ENCODE assay signal across 14 cellular contexts in the genomic region with DNA sequence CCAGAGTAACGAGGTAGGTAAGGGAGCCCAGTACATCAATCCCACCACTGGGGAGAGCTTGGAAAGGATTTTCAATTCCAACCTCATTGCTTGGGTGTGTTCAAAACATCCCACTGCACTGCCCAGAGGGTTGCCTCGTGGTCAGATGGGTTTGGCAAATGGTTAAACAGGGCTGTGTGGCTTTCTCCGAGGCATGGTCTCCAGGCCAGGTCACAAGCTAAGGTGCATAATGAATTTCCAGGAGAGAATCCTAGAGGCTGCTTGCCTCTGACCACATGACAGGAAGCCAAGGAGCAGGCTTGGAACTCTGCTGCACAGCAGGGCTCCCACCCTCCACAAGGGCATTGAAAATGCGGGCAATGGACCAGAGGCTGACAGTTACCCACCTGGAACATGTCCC. TPM values are rescaled to one million over a fixed set of nuclear protein-coding genes. Genes with fewer than 3 reads are reported as not detected.
DNase-seq lines count a peak whose midpoint lies in the region; ATAC-seq and TF ChIP-seq lines count a peak whose summit lies in the region.
"Had no signal": no experiment of that assay in that cellular context is flagged by ENCODE, and none has a peak within 500 bp of the region (broad histone marks: within the 10 kb centered on the region; RNA-seq: fewer than 3 reads in every experiment).

No MANE protein-coding gene starts in this region.

- no peaks in the 10 kb centered on the region for H3K27me3 Mint-ChIP-seq in WTC11 (ENCODE audit: low read depth)
- H3K27me3 Mint-ChIP-seq: CD8-positive, alpha-beta memory T cell had no signal

- ATAC-seq in WTC11 (peak; percentile 44), GM21423 (IDR thresholded peaks at IDR 0.05; ENCODE audit: unreplicated experiment) (no peak)
- ATAC-seq: A549 had no signal

- DNase-seq in M059J (ENCODE audit: low read depth) (peak; percentile 52), WTC11 (ENCODE audit: low spot score) (no peak), kidney tubule cell (ENCODE audit: low spot score) (peak; percentile 60), renal cortical epithelial cell (ENCODE audit: low read depth) (peak; percentile 55), NCI-H1694 (lab: John Stamatoyannopoulos, UW) (no peak), NCI-H510A (lab: John Stamatoyannopoulos, UW) (no peak), occipital lobe (lab: John Stamatoyannopoulos, UW) (no peak)
- DNase-seq: AML-193; Caco-2; CD8-positive, alpha-beta memory T cell; DND-41; GDM1 had no signal

- no peak overlapping the region for H3K27ac Mint-ChIP-seq in WTC11

- CTCF ChIA-PET in WTC11 (lab: Charles Lee) = no interaction called here

- no peak overlapping the region for H3K4me3 Mint-ChIP-seq in WTC11
- H3K4me3 Mint-ChIP-seq: CD8-positive, alpha-beta memory T cell had no signal

- no peaks in the 10 kb centered on the region for H3K9me3 Mint-ChIP-seq in WTC11
- H3K9me3 Mint-ChIP-seq: CD8-positive, alpha-beta memory T cell had no signal

- H3K4me1 Mint-ChIP-seq in WTC11 = peaks cover 42% of the 10 kb centered on the region

- no peak for TF ChIP-seq CTCF in WTC11 (IDR thresholded peaks at IDR 0.05)

- POLR2A ChIA-PET in WTC11 (lab: Charles Lee) = no interaction called here

- H3K36me3 Mint-ChIP-seq in WTC11 = peaks cover 4% of the 10 kb centered on the region; the same call in 1 of the 2 replicates

TF ChIP-seq in WTC11, 78 proteins besides CTCF, POLR2A, EP300 and RAD21:
- TF ChIP-seq ZNF416 (CRISPR knock-in tag; IDR thresholded peaks at IDR 0.05) = no peak
- TF ChIP-seq, protein P1, sequence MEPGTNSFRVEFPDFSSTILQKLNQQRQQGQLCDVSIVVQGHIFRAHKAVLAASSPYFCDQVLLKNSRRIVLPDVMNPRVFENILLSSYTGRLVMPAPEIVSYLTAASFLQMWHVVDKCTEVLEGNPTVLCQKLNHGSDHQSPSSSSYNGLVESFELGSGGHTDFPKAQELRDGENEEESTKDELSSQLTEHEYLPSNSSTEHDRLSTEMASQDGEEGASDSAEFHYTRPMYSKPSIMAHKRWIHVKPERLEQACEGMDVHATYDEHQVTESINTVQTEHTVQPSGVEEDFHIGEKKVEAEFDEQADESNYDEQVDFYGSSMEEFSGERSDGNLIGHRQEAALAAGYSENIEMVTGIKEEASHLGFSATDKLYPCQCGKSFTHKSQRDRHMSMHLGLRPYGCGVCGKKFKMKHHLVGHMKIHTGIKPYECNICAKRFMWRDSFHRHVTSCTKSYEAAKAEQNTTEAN (CRISPR knock-in tag; IDR thresholded peaks at IDR 0.05) = no peak
- no peak for TF ChIP-seq ETV6 (CRISPR knock-in tag; IDR thresholded peaks at IDR 0.05)
- TF ChIP-seq, protein P2, sequence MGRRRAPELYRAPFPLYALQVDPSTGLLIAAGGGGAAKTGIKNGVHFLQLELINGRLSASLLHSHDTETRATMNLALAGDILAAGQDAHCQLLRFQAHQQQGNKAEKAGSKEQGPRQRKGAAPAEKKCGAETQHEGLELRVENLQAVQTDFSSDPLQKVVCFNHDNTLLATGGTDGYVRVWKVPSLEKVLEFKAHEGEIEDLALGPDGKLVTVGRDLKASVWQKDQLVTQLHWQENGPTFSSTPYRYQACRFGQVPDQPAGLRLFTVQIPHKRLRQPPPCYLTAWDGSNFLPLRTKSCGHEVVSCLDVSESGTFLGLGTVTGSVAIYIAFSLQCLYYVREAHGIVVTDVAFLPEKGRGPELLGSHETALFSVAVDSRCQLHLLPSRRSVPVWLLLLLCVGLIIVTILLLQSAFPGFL (CRISPR knock-in tag; IDR thresholded peaks at IDR 0.05; ENCODE audit: borderline replicate concordance) = no peak
- TF ChIP-seq NR3C1 (CRISPR knock-in tag; conservative IDR thresholded peaks at IDR 0.05; ENCODE audit: low read depth) = no peak
- TF ChIP-seq TP53 (CRISPR knock-in tag; IDR thresholded peaks at IDR 0.05) = no peak
- no peak for TF ChIP-seq FOXK1 (CRISPR knock-in tag; IDR thresholded peaks at IDR 0.05)
- no peak for TF ChIP-seq FOXP1 (CRISPR knock-in tag; IDR thresholded peaks at IDR 0.05; ENCODE audit: borderline replicate concordance)
- TF ChIP-seq, protein P3, sequence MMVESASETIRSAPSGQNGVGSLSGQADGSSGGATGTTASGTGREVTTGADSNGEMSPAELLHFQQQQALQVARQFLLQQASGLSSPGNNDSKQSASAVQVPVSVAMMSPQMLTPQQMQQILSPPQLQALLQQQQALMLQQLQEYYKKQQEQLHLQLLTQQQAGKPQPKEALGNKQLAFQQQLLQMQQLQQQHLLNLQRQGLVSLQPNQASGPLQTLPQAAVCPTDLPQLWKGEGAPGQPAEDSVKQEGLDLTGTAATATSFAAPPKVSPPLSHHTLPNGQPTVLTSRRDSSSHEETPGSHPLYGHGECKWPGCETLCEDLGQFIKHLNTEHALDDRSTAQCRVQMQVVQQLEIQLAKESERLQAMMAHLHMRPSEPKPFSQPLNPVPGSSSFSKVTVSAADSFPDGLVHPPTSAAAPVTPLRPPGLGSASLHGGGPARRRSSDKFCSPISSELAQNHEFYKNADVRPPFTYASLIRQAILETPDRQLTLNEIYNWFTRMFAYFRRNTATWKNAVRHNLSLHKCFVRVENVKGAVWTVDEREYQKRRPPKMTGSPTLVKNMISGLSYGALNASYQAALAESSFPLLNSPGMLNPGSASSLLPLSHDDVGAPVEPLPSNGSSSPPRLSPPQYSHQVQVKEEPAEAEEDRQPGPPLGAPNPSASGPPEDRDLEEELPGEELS (CRISPR knock-in tag; IDR thresholded peaks at IDR 0.05) = no peak
- TF ChIP-seq, protein P4, sequence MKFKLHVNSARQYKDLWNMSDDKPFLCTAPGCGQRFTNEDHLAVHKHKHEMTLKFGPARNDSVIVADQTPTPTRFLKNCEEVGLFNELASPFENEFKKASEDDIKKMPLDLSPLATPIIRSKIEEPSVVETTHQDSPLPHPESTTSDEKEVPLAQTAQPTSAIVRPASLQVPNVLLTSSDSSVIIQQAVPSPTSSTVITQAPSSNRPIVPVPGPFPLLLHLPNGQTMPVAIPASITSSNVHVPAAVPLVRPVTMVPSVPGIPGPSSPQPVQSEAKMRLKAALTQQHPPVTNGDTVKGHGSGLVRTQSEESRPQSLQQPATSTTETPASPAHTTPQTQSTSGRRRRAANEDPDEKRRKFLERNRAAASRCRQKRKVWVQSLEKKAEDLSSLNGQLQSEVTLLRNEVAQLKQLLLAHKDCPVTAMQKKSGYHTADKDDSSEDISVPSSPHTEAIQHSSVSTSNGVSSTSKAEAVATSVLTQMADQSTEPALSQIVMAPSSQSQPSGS (CRISPR knock-in tag; IDR thresholded peaks at IDR 0.05; ENCODE audit: borderline replicate concordance, low read depth) = no peak
- TF ChIP-seq ZNF263 (CRISPR knock-in tag; IDR thresholded peaks at IDR 0.05; ENCODE audit: low read depth) = no peak
- no peak for TF ChIP-seq NFYB (CRISPR knock-in tag; conservative IDR thresholded peaks at IDR 0.05; ENCODE audit: low read depth)
- no peak for TF ChIP-seq NR2C2 (CRISPR knock-in tag; IDR thresholded peaks at IDR 0.05)
- TF ChIP-seq, protein P5, sequence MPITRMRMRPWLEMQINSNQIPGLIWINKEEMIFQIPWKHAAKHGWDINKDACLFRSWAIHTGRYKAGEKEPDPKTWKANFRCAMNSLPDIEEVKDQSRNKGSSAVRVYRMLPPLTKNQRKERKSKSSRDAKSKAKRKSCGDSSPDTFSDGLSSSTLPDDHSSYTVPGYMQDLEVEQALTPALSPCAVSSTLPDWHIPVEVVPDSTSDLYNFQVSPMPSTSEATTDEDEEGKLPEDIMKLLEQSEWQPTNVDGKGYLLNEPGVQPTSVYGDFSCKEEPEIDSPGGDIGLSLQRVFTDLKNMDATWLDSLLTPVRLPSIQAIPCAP (CRISPR knock-in tag; IDR thresholded peaks at IDR 0.05) = no peak
- TF ChIP-seq ZNF671 (CRISPR knock-in tag; IDR thresholded peaks at IDR 0.05) = no peak
TF ChIP-seq in WTC11: peak in this region for 0.

RNA-seq across cellular contexts. Expression of a gene that starts 51.6 kb away (rescaled TPM):
- 77.3 and 164 TPM in 2 replicates for total RNA-seq in M059J (2014; rRNA removed; shearing (Covaris generic))
- 46.7 to 47.7 TPM (median 47.5 TPM) in 3 replicates for total RNA-seq in WTC11 (2021)
- total RNA-seq in renal cortical epithelial cell = 42.0 and 88.9 TPM in 2 replicates
- 5.8 TPM for total RNA-seq in occipital lobe

Comparison
In these comparisons a context has a peak if more than half of its experiments do, and no peak if none do; other contexts are left out.
1. DNase-seq: peak in M059J (single experiment), kidney tubule cell (single experiment) and renal cortical epithelial cell (single experiment); none in WTC11 (single experiment), NCI-H1694 (single experiment), NCI-H510A (single experiment) and occipital lobe (single experiment).